8 cellular contexts compared by ENCODE assay signal in genomic region chr10:8054243-8054497, GRCh38. TPM values are rescaled to one million over a fixed set of nuclear protein-coding genes. Genes with fewer than 3 reads are reported as not detected.
A peak's percentile ranks its signal among the peaks of the same experiment; 100 is the strongest.
DNase-seq lines count a peak whose midpoint lies in the region; ATAC-seq and TF ChIP-seq lines count a peak whose summit lies in the region.

No MANE protein-coding gene starts in this region.

- H3K27ac ChIP-seq in mesenchymal stem cell (ENCODE audit: low read length, poor library complexity, severe bottlenecking) = no peak overlapping the region

- peaks cover 14% of the 10 kb centered on the region for H3K27me3 Mint-ChIP-seq in activated CD4-positive, alpha-beta T cell treated with anti-CD3 and anti-CD28 coated beads for 36 hours

- H4K8ac ChIP-seq in mesenchymal stem cell (ENCODE audit: low read length) = no peak overlapping the region

- no peak overlapping the region for H4K91ac ChIP-seq in mesenchymal stem cell (ENCODE audit: low read length)

- H3K9ac ChIP-seq in mesenchymal stem cell (ENCODE audit: low read length) = no peak overlapping the region

- H3K4me2 ChIP-seq in mesenchymal stem cell (ENCODE audit: low read length, poor library complexity, severe bottlenecking) = peak overlapping the region; percentile 73

- peaks cover 33% of the 10 kb centered on the region for H3K36me3 Mint-ChIP-seq in activated CD4-positive, alpha-beta T cell treated with anti-CD3 and anti-CD28 coated beads for 36 hours (ENCODE audit: low read depth)

- WGBS in mesenchymal stem cell = 1% methylated on average over 12 of the region's 25 CpGs

- no peaks in the 10 kb centered on the region for H3K79me1 ChIP-seq in mesenchymal stem cell (replicated peaks; ENCODE audit: low read length, poor library complexity, severe bottlenecking)

- no peak overlapping the region for H3K4ac ChIP-seq in mesenchymal stem cell (ENCODE audit: low read depth in 1 of 2, low read length in 2 of 2)

- intact Hi-C loops in activated CD4-positive, alpha-beta T cell treated with anti-CD3 and anti-CD28 coated beads for 36 hours (cut with DNase I, micrococcal nuclease) = loop anchor here (1.0 to 10.0 kb wide), 12 partner anchors 188 to 1852 kb away; partner anchors contain the start of genes PFKFB3 (in 1 of the 2) and TAF3 (in 1 of the 2)

- H3K14ac ChIP-seq in mesenchymal stem cell (ENCODE audit: low read length in 2 of 2) = no peak overlapping the region

- POLR2A ChIA-PET in activated CD4-positive, alpha-beta T cell treated with anti-CD3 and anti-CD28 coated beads for 36 hours (lab: Charles Lee) = interaction anchor here (0.6 kb wide), 3 partner anchors 12 to 23 kb away, joined by 3 to 4 read pairs (median 3); no protein-coding TSS in a partner anchor

- no peak for ATAC-seq in activated CD4-positive, alpha-beta T cell treated with anti-CD3 and anti-CD28 coated beads for 36 hours
- ATAC-seq in HG03066 (IDR thresholded peaks at IDR 0.05; ENCODE audit: low read depth, unreplicated experiment) = peak; percentile 1

- H2BK120ac ChIP-seq in mesenchymal stem cell (ENCODE audit: low read depth, low read length) = no peak overlapping the region

- CTCF ChIA-PET in activated CD4-positive, alpha-beta T cell treated with anti-CD3 and anti-CD28 coated beads for 36 hours (lab: Charles Lee) = interaction anchor here (0.5 to 1.0 kb wide), 4 partner anchors 82 to 378 kb away, joined by 3 to 4 read pairs (median 3); no protein-coding TSS in a partner anchor

- no peak overlapping the region for H2BK5ac ChIP-seq in mesenchymal stem cell (ENCODE audit: low read depth, low read length, poor library complexity, severe bottlenecking)

- H3K4me3 ChIP-seq in astrocyte of the cerebellum (ENCODE audit: low read depth, low read length) (peak overlapping the region; percentile 36), mesenchymal stem cell (ENCODE audit: insufficient read depth in 1 of 2, low read depth in 1 of 2, low read length in 2 of 2) (peak overlapping the region in 1 of 2 experiments; percentile 70)

- H3K18ac ChIP-seq in mesenchymal stem cell (ENCODE audit: low read depth in 1 of 2, low read length in 2 of 2) = no peak overlapping the region

- no peak overlapping the region for H2BK15ac ChIP-seq in mesenchymal stem cell (ENCODE audit: low read depth, poor library complexity, severe bottlenecking)

- H3K4me1 ChIP-seq in mesenchymal stem cell (ENCODE audit: control insufficient read depth, insufficient read depth, low read depth, low read length) = peaks cover 45% of the 10 kb centered on the region

- H2BK12ac ChIP-seq in mesenchymal stem cell (ENCODE audit: low read length in 2 of 2) = no peak overlapping the region

- no peaks in the 10 kb centered on the region for H3K9me3 ChIP-seq in mesenchymal stem cell (ENCODE audit: control insufficient read depth, low read length)

- H3K9me3 Mint-ChIP-seq in activated CD4-positive, alpha-beta T cell treated with anti-CD3 and anti-CD28 coated beads for 36 hours (ENCODE audit: low read depth) = no peaks in the 10 kb centered on the region

- H3K23ac ChIP-seq in mesenchymal stem cell (ENCODE audit: low read length in 2 of 2) = no peak overlapping the region

- no peak for DNase-seq in activated CD4-positive, alpha-beta T cell treated with anti-CD3 and anti-CD28 coated beads for 36 hours
- DNase-seq in activated CD4-positive, alpha-beta T cell treated with anti-CD3 and anti-CD28 coated beads for 1 hour = no peak
- DNase-seq in astrocyte of the cerebellum (ENCODE audit: low read depth) (no peak), mesenchymal stem cell (peak; percentile 71), NK-92 (lab: John Stamatoyannopoulos, UW; ENCODE audit: unreplicated experiment) (no peak), COLO829 (ENCODE audit: low spot score) (no peak), NCI-H345 (lab: John Stamatoyannopoulos, UW) (no peak)

- peaks cover 0 to 3% of the 10 kb centered on the region in 2 experiments for H3K36me3 ChIP-seq in mesenchymal stem cell (ENCODE audit: control insufficient read depth in 1 of 2, insufficient read depth in 2 of 2, low read depth in 1 of 2, low read length in 2 of 2)

- peak overlapping the region; percentile 94 for H3K27ac Mint-ChIP-seq in activated CD4-positive, alpha-beta T cell treated with anti-CD3 and anti-CD28 coated beads for 36 hours

- in situ Hi-C loops in astrocyte of the cerebellum (cut with HindIII; ENCODE audit: low sequenced_read_pairs) = no loop called here

- peak overlapping the region; percentile 96 for H3K4me3 Mint-ChIP-seq in activated CD4-positive, alpha-beta T cell treated with anti-CD3 and anti-CD28 coated beads for 36 hours

- no peak overlapping the region for H2AFZ ChIP-seq in mesenchymal stem cell (ENCODE audit: low read depth, low read length)

- H2AK5ac ChIP-seq in mesenchymal stem cell (ENCODE audit: low read length, severe bottlenecking) = no peak overlapping the region

- no peak for TF ChIP-seq CTCF in astrocyte of the cerebellum (IDR thresholded peaks at IDR 0.05; ENCODE audit: low read depth, low read length, missing control alignments)

- peaks cover 39% of the 10 kb centered on the region for H3K4me1 Mint-ChIP-seq in activated CD4-positive, alpha-beta T cell treated with anti-CD3 and anti-CD28 coated beads for 36 hours

- H3K27me3 ChIP-seq in mesenchymal stem cell (ENCODE audit: control insufficient read depth in 1 of 2, insufficient read depth in 1 of 2, low read length in 2 of 2) = peaks cover 94 to 100% of the 10 kb centered on the region in 2 experiments

RNA-seq across cellular contexts. Expression of gene GATA3, which starts 0.3 kb away (rescaled TPM):
- 10 to 100 TPM; 23.5 to 30.2 TPM for total RNA-seq in activated CD4-positive, alpha-beta T cell treated with anti-CD3 and anti-CD28 coated beads for 36 hours
- 8.4 TPM for polyA plus RNA-seq in mesenchymal stem cell (2013, experiment 1 of 2)
- 8.8 TPM for polyA plus RNA-seq in mesenchymal stem cell (2013, experiment 2 of 2)
